17 cellular contexts compared by ENCODE assay signal in the genomic region with DNA sequence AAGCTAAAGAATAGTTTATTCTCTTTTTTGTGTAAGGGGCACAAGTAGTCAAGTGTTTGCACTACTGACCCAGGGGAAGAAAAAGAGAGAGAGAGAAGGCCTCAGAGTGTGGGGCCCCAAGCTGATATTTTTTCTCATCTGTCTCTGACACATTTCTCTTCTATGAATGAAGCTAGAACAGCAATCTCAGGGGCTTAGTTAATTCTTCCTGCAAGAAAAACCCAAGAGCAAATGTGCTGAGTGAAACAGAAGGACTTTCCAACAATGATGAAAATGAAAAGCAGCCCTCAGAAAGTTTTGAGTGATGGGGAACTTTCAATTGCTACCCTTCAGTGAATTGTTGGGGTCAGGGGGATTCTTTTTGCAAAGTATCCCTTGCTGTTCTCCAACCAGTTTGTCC. TPM values are rescaled to one million over a fixed set of nuclear protein-coding genes. Genes with fewer than 3 reads are reported as not detected.
DNase-seq lines count a peak whose midpoint lies in the region; ATAC-seq and TF ChIP-seq lines count a peak whose summit lies in the region.
"Had no signal": no experiment of that assay in that cellular context is flagged by ENCODE, and none has a peak within 500 bp of the region (broad histone marks: within the 10 kb centered on the region; RNA-seq: fewer than 3 reads in every experiment).

No MANE protein-coding gene starts in this region.

- no peaks in the 10 kb centered on the region for H3K4me1 ChIP-seq in mucosa of descending colon (ENCODE audit: low read depth)
- H3K4me1 ChIP-seq: SJSA1 had no signal

- no peaks in the 10 kb centered on the region for H3K36me3 Mint-ChIP-seq in activated CD4-positive, alpha-beta memory T cell treated with anti-CD3 and anti-CD28 coated beads for 36 hours
- H3K36me3 Mint-ChIP-seq in activated CD4-positive, alpha-beta memory T cell treated with anti-CD3 and anti-CD28 coated beads, Interleukin-2, amount 10 ng/mL, durations not matched to agents 7 days and 5 days (ENCODE audit: low read depth) = peaks cover 1% of the 10 kb centered on the region
- no peaks in the 10 kb centered on the region for H3K36me3 Mint-ChIP-seq in activated naive CD8-positive, alpha-beta T cell treated with anti-CD3 and anti-CD28 coated beads, Interleukin-2, amount 50 U/mL, for 24 hours (ENCODE audit: low read depth)

- no peak for TF ChIP-seq CTCF in mucosa of descending colon (IDR thresholded peaks at IDR 0.05)

- CTCF ChIA-PET in activated CD4-positive, alpha-beta memory T cell treated with anti-CD3 and anti-CD28 coated beads for 36 hours (lab: Charles Lee) = interaction anchor here (0.7 to 1.7 kb wide), 3 partner anchors 48 to 337 kb away, joined by 3 to 7 read pairs (median 3); no protein-coding TSS in a partner anchor
- CTCF ChIA-PET in activated CD4-positive, alpha-beta memory T cell treated with anti-CD3 and anti-CD28 coated beads, Interleukin-2, amount 10 ng/mL, durations not matched to agents 7 days and 5 days (lab: Charles Lee) = interaction anchor here (0.7 kb wide), 1 partner anchor 63 kb away, joined by 3 read pairs; no protein-coding TSS in a partner anchor

- H3K27me3 Mint-ChIP-seq in activated CD4-positive, alpha-beta memory T cell treated with anti-CD3 and anti-CD28 coated beads for 36 hours = no peaks in the 10 kb centered on the region
- H3K27me3 Mint-ChIP-seq in activated CD4-positive, alpha-beta memory T cell treated with anti-CD3 and anti-CD28 coated beads, Interleukin-2, amount 10 ng/mL, durations not matched to agents 7 days and 5 days = no peaks in the 10 kb centered on the region
- no peaks in the 10 kb centered on the region for H3K27me3 Mint-ChIP-seq in activated naive CD8-positive, alpha-beta T cell treated with anti-CD3 and anti-CD28 coated beads, Interleukin-2, amount 50 U/mL, for 24 hours
- no peaks in the 10 kb centered on the region for H3K27me3 Mint-ChIP-seq in stimulated activated naive CD8-positive, alpha-beta T cell treated with anti-CD3 and anti-CD28 coated beads, Interleukin-15, amount 100 ng/mL, for 72 hours

- no peak overlapping the region for H3K4me3 ChIP-seq in mucosa of descending colon
- H3K4me3 ChIP-seq: GM23338, SJSA1 had no signal

- POLR2A ChIA-PET in activated CD4-positive, alpha-beta memory T cell treated with anti-CD3 and anti-CD28 coated beads for 36 hours (lab: Charles Lee) = interaction anchor here (0.8 to 2.5 kb wide), 5 partner anchors 9 to 64 kb away, joined by 3 to 8 read pairs (median 4); a partner anchor contains a TSS
- POLR2A ChIA-PET in activated CD4-positive, alpha-beta memory T cell treated with anti-CD3 and anti-CD28 coated beads, Interleukin-2, amount 10 ng/mL, durations not matched to agents 7 days and 5 days (lab: Charles Lee) = interaction anchor here (0.8 to 4.0 kb wide), 3 partner anchors 9 to 62 kb away, joined by 3 to 21 read pairs (median 7); a partner anchor contains a TSS

- peak overlapping the region; percentile 69 for H3K27ac Mint-ChIP-seq in activated CD4-positive, alpha-beta memory T cell treated with anti-CD3 and anti-CD28 coated beads for 36 hours
- no peak overlapping the region for H3K27ac Mint-ChIP-seq in activated CD4-positive, alpha-beta memory T cell treated with anti-CD3 and anti-CD28 coated beads, Interleukin-2, amount 10 ng/mL, durations not matched to agents 7 days and 5 days
- H3K27ac Mint-ChIP-seq in activated naive CD8-positive, alpha-beta T cell treated with anti-CD3 and anti-CD28 coated beads, Interleukin-2, amount 50 U/mL, for 24 hours = peak overlapping the region; percentile 39
- no peak overlapping the region for H3K27ac Mint-ChIP-seq in stimulated activated naive CD8-positive, alpha-beta T cell treated with anti-CD3 and anti-CD28 coated beads, Interleukin-15, amount 100 ng/mL, for 72 hours
- H3K27ac Mint-ChIP-seq: GM23338 had no signal

- ATAC-seq in HG02678 (IDR thresholded peaks at IDR 0.05; ENCODE audit: unreplicated experiment) (peak; percentile 42), mucosa of descending colon (no peak), GM18868 (IDR thresholded peaks at IDR 0.05; ENCODE audit: unreplicated experiment) (no peak)
- ATAC-seq in activated naive CD8-positive, alpha-beta T cell treated with anti-CD3 and anti-CD28 coated beads, Interleukin-2, amount 50 U/mL, for 24 hours = no peak
- ATAC-seq in stimulated activated naive CD8-positive, alpha-beta T cell treated with anti-CD3 and anti-CD28 coated beads, Interleukin-15, amount 100 ng/mL, for 72 hours = no peak
- ATAC-seq: GM23338, HCT116, PC-3 had no signal

- DNase-seq in activated CD4-positive, alpha-beta memory T cell treated with anti-CD3 and anti-CD28 coated beads for 36 hours = no peak
- DNase-seq in activated CD4-positive, alpha-beta memory T cell treated with anti-CD3 and anti-CD28 coated beads, Interleukin-2, amount 10 ng/mL, durations not matched to agents 7 days and 5 days = no peak
- DNase-seq in activated naive CD8-positive, alpha-beta T cell treated with anti-CD3 and anti-CD28 coated beads, Interleukin-2, amount 50 U/mL, for 24 hours = no peak
- no peak for DNase-seq in stimulated activated naive CD8-positive, alpha-beta T cell treated with anti-CD3 and anti-CD28 coated beads, Interleukin-15, amount 100 ng/mL, for 72 hours
- DNase-seq in mucosa of descending colon (no peak), head of caudate nucleus (no peak)
- DNase-seq: C1 segment of cervical spinal cord, NCI-H1048, NCI-H2081 treated with DMSO at 0.1 percent for 48 hours, NCI-H510A, NCI-H774, PC-3 had no signal

- peaks cover 34% of the 10 kb centered on the region for H3K4me1 Mint-ChIP-seq in activated CD4-positive, alpha-beta memory T cell treated with anti-CD3 and anti-CD28 coated beads for 36 hours (ENCODE audit: low read depth)
- peaks cover 36% of the 10 kb centered on the region for H3K4me1 Mint-ChIP-seq in activated CD4-positive, alpha-beta memory T cell treated with anti-CD3 and anti-CD28 coated beads, Interleukin-2, amount 10 ng/mL, durations not matched to agents 7 days and 5 days
- peaks cover 45% of the 10 kb centered on the region for H3K4me1 Mint-ChIP-seq in activated naive CD8-positive, alpha-beta T cell treated with anti-CD3 and anti-CD28 coated beads, Interleukin-2, amount 50 U/mL, for 24 hours
- H3K4me1 Mint-ChIP-seq in stimulated activated naive CD8-positive, alpha-beta T cell treated with anti-CD3 and anti-CD28 coated beads, Interleukin-15, amount 100 ng/mL, for 72 hours = peaks cover 42% of the 10 kb centered on the region

- H3K4me3 Mint-ChIP-seq in activated CD4-positive, alpha-beta memory T cell treated with anti-CD3 and anti-CD28 coated beads for 36 hours = no peak overlapping the region
- no peak overlapping the region for H3K4me3 Mint-ChIP-seq in activated CD4-positive, alpha-beta memory T cell treated with anti-CD3 and anti-CD28 coated beads, Interleukin-2, amount 10 ng/mL, durations not matched to agents 7 days and 5 days
- H3K4me3 Mint-ChIP-seq in activated naive CD8-positive, alpha-beta T cell treated with anti-CD3 and anti-CD28 coated beads, Interleukin-2, amount 50 U/mL, for 24 hours = no peak overlapping the region
- H3K4me3 Mint-ChIP-seq in stimulated activated naive CD8-positive, alpha-beta T cell treated with anti-CD3 and anti-CD28 coated beads, Interleukin-15, amount 100 ng/mL, for 72 hours = peak overlapping the region; percentile 18 to 97
- H3K4me3 Mint-ChIP-seq: GM23338 had no signal

- no peaks in the 10 kb centered on the region for H3K36me3 ChIP-seq in mucosa of descending colon (ENCODE audit: low read depth)
- H3K36me3 ChIP-seq: SJSA1 had no signal

- intact Hi-C loops in activated CD4-positive, alpha-beta memory T cell treated with anti-CD3 and anti-CD28 coated beads for 36 hours (cut with micrococcal nuclease) = loop anchor here (1.0 kb wide), 1 partner anchor 40 kb away; no protein-coding TSS in a partner anchor
- intact Hi-C loops in mucosa of descending colon (cut with DNase I, micrococcal nuclease) (no loop called here), head of caudate nucleus (cut with DNase I) (no loop called here)

- no peaks in the 10 kb centered on the region for H3K9me3 ChIP-seq in mucosa of descending colon
- H3K9me3 ChIP-seq: SJSA1 had no signal

- H3K9me3 Mint-ChIP-seq in activated CD4-positive, alpha-beta memory T cell treated with anti-CD3 and anti-CD28 coated beads for 36 hours = no peaks in the 10 kb centered on the region
- peaks cover 6% of the 10 kb centered on the region for H3K9me3 Mint-ChIP-seq in activated CD4-positive, alpha-beta memory T cell treated with anti-CD3 and anti-CD28 coated beads, Interleukin-2, amount 10 ng/mL, durations not matched to agents 7 days and 5 days
- peaks cover 5% of the 10 kb centered on the region for H3K9me3 Mint-ChIP-seq in activated naive CD8-positive, alpha-beta T cell treated with anti-CD3 and anti-CD28 coated beads, Interleukin-2, amount 50 U/mL, for 24 hours
- H3K9me3 Mint-ChIP-seq in stimulated activated naive CD8-positive, alpha-beta T cell treated with anti-CD3 and anti-CD28 coated beads, Interleukin-15, amount 100 ng/mL, for 72 hours = peaks cover 0 to 5% of the 10 kb centered on the region in 2 donors

RNA-seq across cellular contexts. Expression of a gene that starts 9.2 kb away (rescaled TPM):
- 100 to 1,000 TPM; 494 to 502 TPM for total RNA-seq in activated CD4-positive, alpha-beta memory T cell treated with anti-CD3 and anti-CD28 coated beads for 36 hours
- total RNA-seq in activated CD4-positive, alpha-beta memory T cell treated with anti-CD3 and anti-CD28 coated beads, Interleukin-2, amount 10 ng/mL, durations not matched to agents 7 days and 5 days = 100 to 1,000 TPM; 632 to 637 TPM
- 100 to 1,000 TPM in 1 of 3 donors, 10 to 100 TPM in 2; 25.9 to 127 (median 66.2) TPM for total RNA-seq in mucosa of descending colon

Comparison
In these comparisons a context has a peak if more than half of its experiments do, and no peak if none do; other contexts are left out.
1. H3K27ac Mint-ChIP-seq: peak in activated CD4-positive, alpha-beta memory T cell treated with anti-CD3 and anti-CD28 coated beads for 36 hours (single experiment) and activated naive CD8-positive, alpha-beta T cell treated with anti-CD3 and anti-CD28 coated beads, Interleukin-2, amount 50 U/mL, for 24 hours (single experiment); none in activated CD4-positive, alpha-beta memory T cell treated with anti-CD3 and anti-CD28 coated beads, Interleukin-2, amount 10 ng/mL, durations not matched to agents 7 days and 5 days (single experiment) and stimulated activated naive CD8-positive, alpha-beta T cell treated with anti-CD3 and anti-CD28 coated beads, Interleukin-15, amount 100 ng/mL, for 72 hours (0 of 2).
2. H3K4me3 Mint-ChIP-seq: peak in stimulated activated naive CD8-positive, alpha-beta T cell treated with anti-CD3 and anti-CD28 coated beads, Interleukin-15, amount 100 ng/mL, for 72 hours (2 of 2); none in activated CD4-positive, alpha-beta memory T cell treated with anti-CD3 and anti-CD28 coated beads for 36 hours (single experiment), activated CD4-positive, alpha-beta memory T cell treated with anti-CD3 and anti-CD28 coated beads, Interleukin-2, amount 10 ng/mL, durations not matched to agents 7 days and 5 days (single experiment) and activated naive CD8-positive, alpha-beta T cell treated with anti-CD3 and anti-CD28 coated beads, Interleukin-2, amount 50 U/mL, for 24 hours (single experiment).